8 cellular contexts compared by ENCODE assay signal in the genomic region with DNA sequence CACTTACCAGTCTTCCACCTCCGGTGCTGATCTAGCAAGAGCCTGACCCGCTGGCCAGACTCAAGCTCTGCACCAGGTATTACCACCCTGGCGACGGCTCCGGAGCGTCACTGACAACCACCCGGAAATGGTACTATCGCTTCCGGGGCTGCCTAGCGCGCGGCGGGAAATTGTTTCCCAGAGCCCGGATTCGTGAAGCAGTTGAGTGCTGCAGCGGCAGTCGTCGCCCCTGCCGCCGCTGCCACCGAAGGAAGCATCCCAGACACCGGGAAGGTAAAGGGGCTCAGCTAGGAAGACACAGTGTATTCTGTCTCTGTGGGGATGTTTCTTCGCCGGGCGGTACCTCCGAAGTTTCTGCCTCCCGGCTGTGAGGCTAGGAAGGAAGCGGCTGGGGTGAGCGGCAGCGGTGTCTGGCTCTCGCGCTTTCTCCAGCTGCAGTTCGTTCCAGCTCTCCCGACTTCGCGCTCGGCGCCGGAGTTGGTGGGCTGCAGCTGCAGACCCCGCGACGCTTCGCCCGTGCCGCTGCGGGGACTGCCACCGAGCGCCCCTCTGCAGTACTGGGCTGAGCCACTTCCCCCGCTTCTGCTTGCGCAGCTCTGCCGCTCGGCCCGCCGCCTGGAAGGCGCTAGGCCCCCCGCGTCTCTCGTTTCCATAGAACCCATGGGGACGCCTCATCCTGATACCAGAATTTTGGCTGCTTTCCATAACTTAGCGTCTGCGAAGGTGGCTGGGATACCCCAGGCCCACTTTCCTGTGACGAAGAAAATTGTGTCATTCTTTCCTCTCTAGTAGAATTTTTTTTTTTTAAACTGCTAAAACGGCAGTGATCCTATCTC.
A peak's percentile ranks its signal among the peaks of the same experiment; 100 is the strongest.
DNase-seq lines count a peak whose midpoint lies in the region; ATAC-seq and TF ChIP-seq lines count a peak whose summit lies in the region.

KIAA0825 (minus strand) TSS at position 112 of the 836 bp plus-strand sequence. CDS start 81,478 bp downstream, outside the sequence.
SLF1 (plus strand) TSS at position 177 of the 836 bp plus-strand sequence. CDS start 10,142 bp downstream, outside the sequence.

- ATAC-seq in GM18870 (IDR thresholded peaks at IDR 0.05; ENCODE audit: unreplicated experiment) (peak; percentile 94), HG03108 (IDR thresholded peaks at IDR 0.05; ENCODE audit: unreplicated experiment) (peak; percentile 96)

- TF ChIP-seq CTCF in WI38 (IDR thresholded peaks at IDR 0.05; ENCODE audit: low read depth, low read length) = no peak
- no peak for TF ChIP-seq CTCF in cardiac fibroblast (IDR thresholded peaks at IDR 0.05; ENCODE audit: low read depth, low read length)

- H3K4me3 ChIP-seq in WI38 (ENCODE audit: low read depth, low read length) (peak within 1 kb of the TSS; percentile 92), cardiac fibroblast (replicated peaks in 1 of 2; ENCODE audit: low read depth in 2 of 2, low read length in 2 of 2) (peak within 1 kb of the TSS; percentile 83 to 92)

- in situ Hi-C loops in ACHN (cut with HindIII; ENCODE audit: low pct_ligation_motif_present, low pct_unique_long_range_greater_than_20kb, low sequenced_read_pairs) = no loop called here

- DNase-seq in ACHN (peak; percentile 88), NCI-H2196 treated with DMSO at 0.1 percent for 48 hours (lab: John Stamatoyannopoulos, UW; ENCODE audit: unreplicated experiment) (peak; percentile 45), cardiac fibroblast (ENCODE audit: low read depth in 2 of 2) (peak; percentile 87 to 88), inferior parietal cortex (ENCODE audit: extremely low spot score) (peak; percentile 92), smooth muscle cell of the brain vasculature (ENCODE audit: low read depth, low spot score) (peak; percentile 56)

Comparison
In these comparisons a context has a peak if more than half of its experiments do, and no peak if none do; other contexts are left out.
1. Peak in every context shown above with its lines: DNase-seq, ATAC-seq and H3K4me3 ChIP-seq.